Comparison of ENCODE assay signal across 14 cellular contexts in the genomic region with DNA sequence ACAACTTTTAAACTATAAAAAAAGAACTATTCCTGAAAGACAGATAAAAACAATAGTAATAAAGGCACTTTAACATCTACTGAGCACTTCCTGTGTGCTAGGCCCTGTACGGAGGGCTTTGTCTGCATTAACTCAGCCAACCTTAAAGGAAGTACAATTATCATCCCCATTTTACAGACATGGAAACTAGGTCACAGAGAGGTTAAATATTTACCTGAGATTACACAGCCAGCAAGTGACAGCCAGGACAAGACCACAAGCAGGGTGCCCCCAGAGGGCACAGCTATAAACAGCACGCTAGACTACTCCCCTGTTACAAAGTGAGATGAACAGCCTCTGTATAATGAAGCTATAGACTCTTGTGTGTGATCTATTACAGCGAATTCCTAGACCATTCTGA. TPM values are rescaled to one million over a fixed set of nuclear protein-coding genes. Genes with fewer than 3 reads are reported as not detected.
DNase-seq lines count a peak whose midpoint lies in the region; ATAC-seq and TF ChIP-seq lines count a peak whose summit lies in the region.
"Had no signal": no experiment of that assay in that cellular context is flagged by ENCODE, and none has a peak within 500 bp of the region (broad histone marks: within the 10 kb centered on the region; RNA-seq: fewer than 3 reads in every experiment).

No MANE protein-coding gene starts in this region.

- peaks cover 68% of the 10 kb centered on the region for H3K36me3 Mint-ChIP-seq in WTC11
- peaks cover 10% of the 10 kb centered on the region for H3K36me3 Mint-ChIP-seq in neural crest cell (ENCODE audit: low read depth)

- TF ChIP-seq CTCF in WTC11 (IDR thresholded peaks at IDR 0.05) (no peak), neural crest cell (conservative IDR thresholded peaks at IDR 0.05) (peak; percentile 35)

- H3K4me3 Mint-ChIP-seq in WTC11 (no peak overlapping the region), neural crest cell (no peak overlapping the region)
- H3K4me3 Mint-ChIP-seq: IgD-negative memory B cell had no signal

- ATAC-seq in WTC11 (peak; percentile 88), HG03025 (IDR thresholded peaks at IDR 0.05; ENCODE audit: low FRiP score, unreplicated experiment) (no peak)

- no peaks in the 10 kb centered on the region for H3K4me1 Mint-ChIP-seq in WTC11
- no peaks in the 10 kb centered on the region for H3K4me1 Mint-ChIP-seq in neural crest cell
- H3K4me1 Mint-ChIP-seq: IgD-negative memory B cell had no signal

- POLR2A ChIA-PET in WTC11 (lab: Charles Lee): no interaction called here

- H3K27me3 Mint-ChIP-seq in WTC11 (ENCODE audit: low read depth) (no peaks in the 10 kb centered on the region), neural crest cell (ENCODE audit: low read depth) (no peaks in the 10 kb centered on the region)
- H3K27me3 Mint-ChIP-seq: IgD-negative memory B cell had no signal

- CTCF ChIA-PET in WTC11 (lab: Charles Lee): interaction anchor here (0.5 to 1.2 kb wide), 6 partner anchors 25 to 516 kb away, joined by 3 read pairs; a partner anchor contains a TSS

- H3K27ac Mint-ChIP-seq in WTC11 (no peak overlapping the region), neural crest cell (ENCODE audit: unreplicated experiment) (no peak overlapping the region)
- H3K27ac Mint-ChIP-seq: IgD-negative memory B cell had no signal

- DNase-seq in DMS 273 (lab: John Stamatoyannopoulos, UW; ENCODE audit: unreplicated experiment): peak; percentile 19
- DNase-seq in DMS 273 treated with DMSO at 0.1 percent for 48 hours (lab: John Stamatoyannopoulos, UW): no peak
- DNase-seq in HuH-7.5 (ENCODE audit: low spot score): peak; percentile 15
- DNase-seq in WTC11 (ENCODE audit: low spot score): no peak
- no peak for DNase-seq in neural crest cell (ENCODE audit: low read depth, low spot score)
- no peak for DNase-seq in NCI-H1105 treated with DMSO at 0.1 percent for 48 hours (lab: John Stamatoyannopoulos, UW)
- no peak for DNase-seq in NCI-H510A treated with DMSO at 0.1 percent for 48 hours (lab: John Stamatoyannopoulos, UW)
- DNase-seq: 8988T; activated naive CD4-positive, alpha-beta T cell treated with Interleukin-2 at 50 U/mL for 16 hours; effector CD8-positive, alpha-beta T cell; NCI-H774; trophoblast cell had no signal

- no peaks in the 10 kb centered on the region for H3K9me3 Mint-ChIP-seq in WTC11
- no peaks in the 10 kb centered on the region for H3K9me3 Mint-ChIP-seq in neural crest cell
- H3K9me3 Mint-ChIP-seq: IgD-negative memory B cell had no signal

TF ChIP-seq in WTC11, 78 proteins besides CTCF, POLR2A, EP300 and RAD21:
- TF ChIP-seq ZNF232 (CRISPR knock-in tag; IDR thresholded peaks at IDR 0.05) (no peak), MYBL2 (CRISPR knock-in tag; IDR thresholded peaks at IDR 0.05) (no peak), SMAD3 (CRISPR knock-in tag; IDR thresholded peaks at IDR 0.05; ENCODE audit: borderline replicate concordance) (no peak), TEAD4 (CRISPR knock-in tag; IDR thresholded peaks at IDR 0.05) (no peak), ZNF121 (CRISPR knock-in tag; IDR thresholded peaks at IDR 0.05) (no peak), NFE2L1 (CRISPR knock-in tag; IDR thresholded peaks at IDR 0.05) (no peak), ZNF263 (CRISPR knock-in tag; IDR thresholded peaks at IDR 0.05; ENCODE audit: low read depth) (no peak), RELA (CRISPR knock-in tag; IDR thresholded peaks at IDR 0.05; ENCODE audit: borderline replicate concordance) (no peak), CREB1 (CRISPR knock-in tag; IDR thresholded peaks at IDR 0.05) (no peak), NR3C1 (CRISPR knock-in tag; conservative IDR thresholded peaks at IDR 0.05; ENCODE audit: low read depth) (no peak)
- TF ChIP-seq, protein P1, sequence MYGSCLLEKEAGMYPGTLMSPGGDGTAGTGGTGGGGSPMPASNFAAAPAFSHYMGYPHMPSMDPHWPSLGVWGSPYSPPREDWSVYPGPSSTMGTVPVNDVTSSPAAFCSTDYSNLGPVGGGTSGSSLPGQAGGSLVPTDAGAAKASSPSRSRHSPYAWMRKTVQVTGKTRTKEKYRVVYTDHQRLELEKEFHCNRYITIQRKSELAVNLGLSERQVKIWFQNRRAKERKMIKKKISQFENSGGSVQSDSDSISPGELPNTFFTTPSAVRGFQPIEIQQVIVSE (CRISPR knock-in tag; IDR thresholded peaks at IDR 0.05; ENCODE audit: borderline replicate concordance): no peak
- TF ChIP-seq, protein P2, sequence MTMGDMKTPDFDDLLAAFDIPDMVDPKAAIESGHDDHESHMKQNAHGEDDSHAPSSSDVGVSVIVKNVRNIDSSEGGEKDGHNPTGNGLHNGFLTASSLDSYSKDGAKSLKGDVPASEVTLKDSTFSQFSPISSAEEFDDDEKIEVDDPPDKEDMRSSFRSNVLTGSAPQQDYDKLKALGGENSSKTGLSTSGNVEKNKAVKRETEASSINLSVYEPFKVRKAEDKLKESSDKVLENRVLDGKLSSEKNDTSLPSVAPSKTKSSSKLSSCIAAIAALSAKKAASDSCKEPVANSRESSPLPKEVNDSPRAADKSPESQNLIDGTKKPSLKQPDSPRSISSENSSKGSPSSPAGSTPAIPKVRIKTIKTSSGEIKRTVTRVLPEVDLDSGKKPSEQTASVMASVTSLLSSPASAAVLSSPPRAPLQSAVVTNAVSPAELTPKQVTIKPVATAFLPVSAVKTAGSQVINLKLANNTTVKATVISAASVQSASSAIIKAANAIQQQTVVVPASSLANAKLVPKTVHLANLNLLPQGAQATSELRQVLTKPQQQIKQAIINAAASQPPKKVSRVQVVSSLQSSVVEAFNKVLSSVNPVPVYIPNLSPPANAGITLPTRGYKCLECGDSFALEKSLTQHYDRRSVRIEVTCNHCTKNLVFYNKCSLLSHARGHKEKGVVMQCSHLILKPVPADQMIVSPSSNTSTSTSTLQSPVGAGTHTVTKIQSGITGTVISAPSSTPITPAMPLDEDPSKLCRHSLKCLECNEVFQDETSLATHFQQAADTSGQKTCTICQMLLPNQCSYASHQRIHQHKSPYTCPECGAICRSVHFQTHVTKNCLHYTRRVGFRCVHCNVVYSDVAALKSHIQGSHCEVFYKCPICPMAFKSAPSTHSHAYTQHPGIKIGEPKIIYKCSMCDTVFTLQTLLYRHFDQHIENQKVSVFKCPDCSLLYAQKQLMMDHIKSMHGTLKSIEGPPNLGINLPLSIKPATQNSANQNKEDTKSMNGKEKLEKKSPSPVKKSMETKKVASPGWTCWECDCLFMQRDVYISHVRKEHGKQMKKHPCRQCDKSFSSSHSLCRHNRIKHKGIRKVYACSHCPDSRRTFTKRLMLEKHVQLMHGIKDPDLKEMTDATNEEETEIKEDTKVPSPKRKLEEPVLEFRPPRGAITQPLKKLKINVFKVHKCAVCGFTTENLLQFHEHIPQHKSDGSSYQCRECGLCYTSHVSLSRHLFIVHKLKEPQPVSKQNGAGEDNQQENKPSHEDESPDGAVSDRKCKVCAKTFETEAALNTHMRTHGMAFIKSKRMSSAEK (CRISPR knock-in tag; IDR thresholded peaks at IDR 0.05; ENCODE audit: borderline replicate concordance): no peak
- TF ChIP-seq, protein P3, sequence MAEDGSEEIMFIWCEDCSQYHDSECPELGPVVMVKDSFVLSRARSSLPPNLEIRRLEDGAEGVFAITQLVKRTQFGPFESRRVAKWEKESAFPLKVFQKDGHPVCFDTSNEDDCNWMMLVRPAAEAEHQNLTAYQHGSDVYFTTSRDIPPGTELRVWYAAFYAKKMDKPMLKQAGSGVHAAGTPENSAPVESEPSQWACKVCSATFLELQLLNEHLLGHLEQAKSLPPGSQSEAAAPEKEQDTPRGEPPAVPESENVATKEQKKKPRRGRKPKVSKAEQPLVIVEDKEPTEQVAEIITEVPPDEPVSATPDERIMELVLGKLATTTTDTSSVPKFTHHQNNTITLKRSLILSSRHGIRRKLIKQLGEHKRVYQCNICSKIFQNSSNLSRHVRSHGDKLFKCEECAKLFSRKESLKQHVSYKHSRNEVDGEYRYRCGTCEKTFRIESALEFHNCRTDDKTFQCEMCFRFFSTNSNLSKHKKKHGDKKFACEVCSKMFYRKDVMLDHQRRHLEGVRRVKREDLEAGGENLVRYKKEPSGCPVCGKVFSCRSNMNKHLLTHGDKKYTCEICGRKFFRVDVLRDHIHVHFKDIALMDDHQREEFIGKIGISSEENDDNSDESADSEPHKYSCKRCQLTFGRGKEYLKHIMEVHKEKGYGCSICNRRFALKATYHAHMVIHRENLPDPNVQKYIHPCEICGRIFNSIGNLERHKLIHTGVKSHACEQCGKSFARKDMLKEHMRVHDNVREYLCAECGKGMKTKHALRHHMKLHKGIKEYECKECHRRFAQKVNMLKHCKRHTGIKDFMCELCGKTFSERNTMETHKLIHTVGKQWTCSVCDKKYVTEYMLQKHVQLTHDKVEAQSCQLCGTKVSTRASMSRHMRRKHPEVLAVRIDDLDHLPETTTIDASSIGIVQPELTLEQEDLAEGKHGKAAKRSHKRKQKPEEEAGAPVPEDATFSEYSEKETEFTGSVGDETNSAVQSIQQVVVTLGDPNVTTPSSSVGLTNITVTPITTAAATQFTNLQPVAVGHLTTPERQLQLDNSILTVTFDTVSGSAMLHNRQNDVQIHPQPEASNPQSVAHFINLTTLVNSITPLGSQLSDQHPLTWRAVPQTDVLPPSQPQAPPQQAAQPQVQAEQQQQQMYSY (CRISPR knock-in tag; IDR thresholded peaks at IDR 0.05): no peak
TF ChIP-seq in WTC11: peak in this region for 0.

RNA-seq across cellular contexts. Expression of a gene that starts 25.5 kb away (rescaled TPM):
- total RNA-seq in WTC11 (2021) (24.0 to 26.2 TPM (median 24.7 TPM) in 3 replicates), neural crest cell (20.9 and 24.3 TPM in 2 replicates)

RNA-seq across cellular contexts. Expression of a gene that starts 26.0 kb away (rescaled TPM):
- total RNA-seq in WTC11 (2021) (28.5 to 31.6 TPM (median 29.1 TPM) in 3 replicates), neural crest cell (41.7 and 41.9 TPM in 2 replicates)

Comparison
In these comparisons a context has a peak if more than half of its experiments do, and no peak if none do; other contexts are left out.
1. DNase-seq: peak in DMS 273 (single experiment) and HuH-7.5 (single experiment); none in DMS 273 treated with DMSO at 0.1 percent for 48 hours (single experiment), WTC11 (single experiment), neural crest cell (single experiment), NCI-H1105 treated with DMSO at 0.1 percent for 48 hours (single experiment) and NCI-H510A treated with DMSO at 0.1 percent for 48 hours (single experiment).